In the genomic region with DNA sequence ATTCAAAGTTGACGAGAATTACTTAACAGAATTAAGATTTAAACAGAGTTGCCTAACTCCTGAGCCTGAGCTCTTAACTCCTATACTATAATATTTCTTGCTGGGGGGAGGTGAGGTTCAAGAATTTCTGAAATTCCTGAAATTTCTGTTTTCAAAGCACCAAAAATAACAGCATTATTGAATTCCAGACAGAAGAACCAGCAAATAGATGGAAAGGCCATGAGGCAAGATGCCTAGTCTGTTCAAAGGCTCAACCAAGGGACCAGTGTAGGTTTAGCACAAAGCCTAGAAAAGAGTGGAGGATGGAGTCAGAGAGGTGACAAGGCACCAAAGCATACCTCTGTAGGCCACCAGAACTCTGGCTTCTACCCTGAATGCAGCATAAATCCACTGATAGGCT, we compare ENCODE assay signal across 1 cellular context.
TF ChIP-seq lines count a peak whose summit lies in the region.

No MANE protein-coding gene starts in this region.

TF ChIP-seq in IMR-90, 13 proteins besides CTCF, POLR2A, EP300 and RAD21 (continued from another document):
- TF ChIP-seq RCOR1 (IDR thresholded peaks at IDR 0.05; ENCODE audit: insufficient replicate concordance, low read length) = no peak
- no peak for TF ChIP-seq MAZ (IDR thresholded peaks at IDR 0.05; ENCODE audit: borderline replicate concordance, low read depth, low read length)
- TF ChIP-seq SMC3 (IDR thresholded peaks at IDR 0.05; ENCODE audit: low read depth, low read length) = no peak
- TF ChIP-seq CHD1 (IDR thresholded peaks at IDR 0.05; ENCODE audit: low read depth, low read length) = no peak
- TF ChIP-seq FOS (IDR thresholded peaks at IDR 0.05; ENCODE audit: low read depth, low read length) = no peak
